In the genomic region with DNA sequence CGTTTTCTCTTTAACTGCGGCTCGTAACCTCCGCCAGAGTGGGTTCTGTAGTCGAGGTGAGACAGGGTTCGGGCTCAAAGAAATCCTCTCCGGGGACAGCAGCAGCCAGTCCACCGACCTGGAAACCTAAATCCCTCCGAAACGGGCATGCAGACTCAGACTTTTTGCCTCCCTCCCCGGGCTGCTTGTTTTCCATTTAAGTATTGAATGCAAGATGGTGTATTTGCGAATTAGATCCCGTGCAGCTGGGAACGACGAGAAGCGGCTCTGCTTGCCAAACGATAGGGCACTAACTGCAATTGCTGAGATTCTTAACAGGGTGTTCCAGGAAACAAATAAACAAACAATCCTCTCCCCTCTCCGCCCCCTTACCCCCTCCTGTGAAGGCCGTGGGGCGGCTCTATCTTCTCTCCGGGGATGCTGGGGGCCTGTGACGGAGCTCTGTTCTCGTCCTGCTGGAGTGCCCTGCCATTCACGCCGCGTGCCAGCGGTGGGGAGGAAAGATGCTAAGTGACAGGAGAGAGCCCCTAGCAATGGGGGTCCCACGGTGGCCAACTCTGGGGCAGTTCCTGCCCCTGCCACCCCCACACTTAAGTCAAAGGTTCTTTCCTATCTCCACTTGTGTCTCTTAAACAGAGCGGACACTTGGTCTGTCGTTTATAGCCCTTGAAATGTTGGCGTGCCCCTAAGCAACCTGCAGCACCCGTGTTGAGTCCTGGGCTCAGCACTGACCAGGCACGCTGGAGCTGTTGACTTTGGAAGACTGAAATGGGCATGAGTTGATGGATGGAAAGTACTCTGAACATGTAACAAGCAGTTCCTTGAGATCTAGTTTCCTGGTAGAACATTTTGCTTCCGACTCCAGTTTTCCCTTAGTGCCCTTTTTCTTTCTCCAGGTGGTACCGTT, we compare ENCODE assay signal across 8 cellular contexts. TPM values are rescaled to one million over a fixed set of nuclear protein-coding genes. Genes with fewer than 3 reads are reported as not detected.
DNase-seq lines count a peak whose midpoint lies in the region; ATAC-seq and TF ChIP-seq lines count a peak whose summit lies in the region.

No MANE protein-coding gene starts in this region.

- H3K4me1 ChIP-seq in SJSA1 (replicated peaks) = peaks cover 19% of the 10 kb centered on the region

- no peaks in the 10 kb centered on the region for H3K27me3 ChIP-seq in SJSA1 (replicated peaks)

- H3K36me3 ChIP-seq in SJSA1 = peaks cover 9% of the 10 kb centered on the region

- H3K9me3 ChIP-seq in SJSA1 (replicated peaks) = no peaks in the 10 kb centered on the region

- H3K9me3 Mint-ChIP-seq in activated CD4-positive, alpha-beta T cell treated with anti-CD3 and anti-CD28 coated beads for 36 hours (ENCODE audit: low read depth) = no peaks in the 10 kb centered on the region
- no peaks in the 10 kb centered on the region for H3K9me3 Mint-ChIP-seq in natural killer cell treated with Interleukin-12 subunit alpha and Interleukin-12 subunit beta and Interleukin-15 and Interleukin-18, amount 100 ng/mL, for 72 hours

- TF ChIP-seq CTCF in epithelial cell of esophagus (IDR thresholded peaks at IDR 0.05; ENCODE audit: insufficient read depth, low read depth, low read length, missing control alignments) = no peak

- CTCF ChIA-PET in activated CD4-positive, alpha-beta T cell treated with anti-CD3 and anti-CD28 coated beads for 36 hours (lab: Charles Lee) = interaction anchor here (0.6 to 2.2 kb wide), 6 partner anchors 13 to 430 kb away, joined by 3 to 8 read pairs (median 4); no protein-coding TSS in a partner anchor

- H3K27me3 Mint-ChIP-seq in activated CD4-positive, alpha-beta T cell treated with anti-CD3 and anti-CD28 coated beads for 36 hours = peaks cover 73% of the 10 kb centered on the region
- peaks cover 28 to 53% of the 10 kb centered on the region in 2 donors for H3K27me3 Mint-ChIP-seq in natural killer cell treated with Interleukin-12 subunit alpha and Interleukin-12 subunit beta and Interleukin-15 and Interleukin-18, amount 100 ng/mL, for 72 hours

- H3K4me3 ChIP-seq in SJSA1 = peak overlapping the region; percentile 64
- peak overlapping the region; percentile 58 for H3K4me3 ChIP-seq in epithelial cell of esophagus (ENCODE audit: low read length)

- H3K27ac Mint-ChIP-seq in activated CD4-positive, alpha-beta T cell treated with anti-CD3 and anti-CD28 coated beads for 36 hours = no peak overlapping the region
- peak overlapping the region; percentile 87 to 90 for H3K27ac Mint-ChIP-seq in natural killer cell treated with Interleukin-12 subunit alpha and Interleukin-12 subunit beta and Interleukin-15 and Interleukin-18, amount 100 ng/mL, for 72 hours

- H3K27ac ChIP-seq in SJSA1 = peak overlapping the region; percentile 70

- peak; percentile 27 for DNase-seq in activated CD4-positive, alpha-beta T cell treated with anti-CD3 and anti-CD28 coated beads for 36 hours
- no peak for DNase-seq in activated CD4-positive, alpha-beta T cell treated with anti-CD3 and anti-CD28 coated beads, Interleukin-2, amount 50 U/mL, for 4 hours
- DNase-seq in SJSA1 (ENCODE audit: low read depth in 1 of 2, low spot score in 2 of 2) (peak; percentile 5 to 50), epithelial cell of esophagus (ENCODE audit: low read depth) (peak; percentile 22)
- DNase-seq in natural killer cell treated with Interleukin-12 subunit alpha and Interleukin-12 subunit beta and Interleukin-15 and Interleukin-18, amount 100 ng/mL, for 72 hours (ENCODE audit: low spot score) = no peak

- H3K4me3 Mint-ChIP-seq in activated CD4-positive, alpha-beta T cell treated with anti-CD3 and anti-CD28 coated beads for 36 hours = peak overlapping the region; percentile 73
- H3K4me3 Mint-ChIP-seq in natural killer cell treated with Interleukin-12 subunit alpha and Interleukin-12 subunit beta and Interleukin-15 and Interleukin-18, amount 100 ng/mL, for 72 hours = peak overlapping the region; percentile 96

- H3K36me3 Mint-ChIP-seq in activated CD4-positive, alpha-beta T cell treated with anti-CD3 and anti-CD28 coated beads for 36 hours (ENCODE audit: low read depth) = no peaks in the 10 kb centered on the region
- peaks cover 5% of the 10 kb centered on the region for H3K36me3 Mint-ChIP-seq in natural killer cell treated with Interleukin-12 subunit alpha and Interleukin-12 subunit beta and Interleukin-15 and Interleukin-18, amount 100 ng/mL, for 72 hours

- intact Hi-C loops in activated CD4-positive, alpha-beta T cell treated with anti-CD3 and anti-CD28 coated beads for 36 hours (cut with DNase I, micrococcal nuclease) = loop anchor here (1.0 to 10.0 kb wide), 18 partner anchors 41 to 773 kb away; a partner anchor contains a TSS

- peaks cover 34% of the 10 kb centered on the region for H3K4me1 Mint-ChIP-seq in activated CD4-positive, alpha-beta T cell treated with anti-CD3 and anti-CD28 coated beads for 36 hours
- peaks cover 45 to 51% of the 10 kb centered on the region in 2 donors for H3K4me1 Mint-ChIP-seq in natural killer cell treated with Interleukin-12 subunit alpha and Interleukin-12 subunit beta and Interleukin-15 and Interleukin-18, amount 100 ng/mL, for 72 hours (ENCODE audit: low read depth in 2 of 2)

- no peak for ATAC-seq in activated CD4-positive, alpha-beta T cell treated with anti-CD3 and anti-CD28 coated beads for 36 hours
- ATAC-seq in natural killer cell treated with Interleukin-12 subunit alpha and Interleukin-12 subunit beta and Interleukin-15 and Interleukin-18, amount 100 ng/mL, for 72 hours = no peak
- no peak for ATAC-seq in HG02798 (IDR thresholded peaks at IDR 0.05; ENCODE audit: poor library complexity, unreplicated experiment)
- ATAC-seq in GM21367 (IDR thresholded peaks at IDR 0.05; ENCODE audit: unreplicated experiment) = no peak
- no peak for ATAC-seq in GM18907 (IDR thresholded peaks at IDR 0.05; ENCODE audit: unreplicated experiment)

- POLR2A ChIA-PET in activated CD4-positive, alpha-beta T cell treated with anti-CD3 and anti-CD28 coated beads for 36 hours (lab: Charles Lee) = no interaction called here

RNA-seq across cellular contexts. Expression of a gene that starts 1.3 kb away (rescaled TPM):
- 1 to 10 TPM in 1 of 2 experiments, under 1 TPM in 1; 0.83 to 1.4 TPM for total RNA-seq in activated CD4-positive, alpha-beta T cell treated with anti-CD3 and anti-CD28 coated beads for 36 hours
- 26.5 and 33.0 TPM in 2 replicates for total RNA-seq in SJSA1 (2014; rRNA removed; shearing (Covaris generic))
- total RNA-seq in natural killer cell treated with Interleukin-12 subunit alpha and Interleukin-12 subunit beta and Interleukin-15 and Interleukin-18, amount 100 ng/mL, for 72 hours = 100 to 1,000 TPM in 1 of 2 donors, 10 to 100 TPM in 1; 61.6 to 113 TPM

Comparison
In these comparisons a context has a peak if more than half of its experiments do, and no peak if none do; other contexts are left out.
1. DNase-seq: peak in activated CD4-positive, alpha-beta T cell treated with anti-CD3 and anti-CD28 coated beads for 36 hours (single experiment), SJSA1 (2 of 2) and epithelial cell of esophagus (single experiment); none in activated CD4-positive, alpha-beta T cell treated with anti-CD3 and anti-CD28 coated beads, Interleukin-2, amount 50 U/mL, for 4 hours (0 of 2) and natural killer cell treated with Interleukin-12 subunit alpha and Interleukin-12 subunit beta and Interleukin-15 and Interleukin-18, amount 100 ng/mL, for 72 hours (single experiment).
2. RNA of a gene that starts 1.3 kb away (total RNA-seq): 61.6 to 113 TPM in natural killer cell treated with Interleukin-12 subunit alpha and Interleukin-12 subunit beta and Interleukin-15 and Interleukin-18, amount 100 ng/mL, for 72 hours and 26.5 to 33.0 TPM in SJSA1; 0.83 to 1.4 TPM in activated CD4-positive, alpha-beta T cell treated with anti-CD3 and anti-CD28 coated beads for 36 hours; every median in the first group is over 10 times any median in the second.